ENCODE assay signal across 25 cellular contexts in the genomic region with DNA sequence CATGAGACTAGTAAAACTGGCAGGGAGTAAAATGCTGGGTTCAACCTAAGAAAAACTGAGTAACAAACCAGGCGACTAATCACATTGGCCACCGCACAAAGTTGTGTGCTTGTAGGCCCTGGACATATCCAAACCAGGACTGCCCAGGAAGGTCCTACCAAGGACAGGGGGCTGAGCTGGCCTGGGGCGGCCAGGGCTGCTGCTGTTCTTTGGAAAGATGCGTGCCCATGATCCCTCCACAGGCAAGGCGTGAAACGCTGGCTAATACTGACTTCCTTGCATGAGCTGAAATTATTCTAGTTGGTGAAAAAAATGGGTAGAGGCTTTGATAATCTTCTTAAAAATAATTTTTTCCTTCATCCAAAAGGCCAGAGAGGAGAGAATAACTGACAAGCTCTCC. TPM values are rescaled to one million over a fixed set of nuclear protein-coding genes. Genes with fewer than 3 reads are reported as not detected.
"Had no signal": no experiment of that assay in that cellular context is flagged by ENCODE, and none has a peak within 500 bp of the region (broad histone marks: within the 10 kb centered on the region; RNA-seq: fewer than 3 reads in every experiment).

No MANE protein-coding gene starts in this region.

- H3K9me3 Mint-ChIP-seq: dendritic cell treated with granulocyte-macrophage colony-stimulating factor and Interleukin-4, amounts not matched to agents 40 ng/mL and 50 ng/mL, for 4 days; effector memory CD8-positive, alpha-beta T cell; endodermal cell had no signal

- H3K4me1 ChIP-seq: colonic mucosa, esophagus squamous epithelium, foreskin keratinocyte, gastrocnemius medialis, heart left ventricle, heart right ventricle had no signal

- H3K9me3 ChIP-seq: colonic mucosa, esophagus squamous epithelium, gastrocnemius medialis, gastroesophageal sphincter, heart left ventricle, heart right ventricle had no signal

- H3K27ac ChIP-seq: colonic mucosa, coronary artery, dorsolateral prefrontal cortex, epithelial cell of prostate, esophagus squamous epithelium, foreskin keratinocyte, gastrocnemius medialis, gastroesophageal sphincter, heart left ventricle, heart right ventricle had no signal

- H3K27ac Mint-ChIP-seq: dendritic cell treated with granulocyte-macrophage colony-stimulating factor and Interleukin-4, amounts not matched to agents 40 ng/mL and 50 ng/mL, for 4 days; endodermal cell had no signal

- DNase-seq: colonic mucosa; cortex of kidney; dermis blood vessel endothelial cell; dorsolateral prefrontal cortex; effector CD4-positive, alpha-beta T cell; effector CD8-positive, alpha-beta T cell; effector memory CD4-positive, alpha-beta T cell; effector memory CD8-positive, alpha-beta T cell; endodermal cell; erythroblast; esophagus squamous epithelium; foreskin fibroblast; foreskin keratinocyte; foreskin melanocyte; gastrocnemius medialis; glutamatergic neuron; head of caudate nucleus; heart left ventricle; heart right ventricle had no signal

- H3K4me3 Mint-ChIP-seq: dendritic cell treated with granulocyte-macrophage colony-stimulating factor and Interleukin-4, amounts not matched to agents 40 ng/mL and 50 ng/mL, for 4 days; effector memory CD8-positive, alpha-beta T cell; endodermal cell had no signal

- H3K4me3 ChIP-seq: colonic mucosa, coronary artery, dorsolateral prefrontal cortex, esophagus squamous epithelium, gastrocnemius medialis, gastroesophageal sphincter, heart left ventricle, heart right ventricle had no signal

- H3K27me3 Mint-ChIP-seq: dendritic cell treated with granulocyte-macrophage colony-stimulating factor and Interleukin-4, amounts not matched to agents 40 ng/mL and 50 ng/mL, for 4 days; effector memory CD8-positive, alpha-beta T cell had no signal

- H3K27me3 ChIP-seq: colonic mucosa, dorsolateral prefrontal cortex, esophagus squamous epithelium, foreskin keratinocyte, gastrocnemius medialis, gastroesophageal sphincter, heart left ventricle, heart right ventricle had no signal

- H3K36me3 ChIP-seq: colonic mucosa, gastrocnemius medialis, gastroesophageal sphincter had no signal

RNA-seq across cellular contexts. Expression of a gene that starts 56.9 kb away (rescaled TPM):
- total RNA-seq: endothelial cell of umbilical vein, glomerular endothelial cell had no signal
